Comparison of ENCODE assay signal across 1 cellular context in genomic region chr13:71866173-71867091, GRCh38.
TF ChIP-seq lines count a peak whose summit lies in the region.

No MANE protein-coding gene starts in this region.

TF ChIP-seq in HepG2, 621 proteins besides CTCF, POLR2A, EP300 and RAD21 (continued from another document):
- TF ChIP-seq, protein P1, sequence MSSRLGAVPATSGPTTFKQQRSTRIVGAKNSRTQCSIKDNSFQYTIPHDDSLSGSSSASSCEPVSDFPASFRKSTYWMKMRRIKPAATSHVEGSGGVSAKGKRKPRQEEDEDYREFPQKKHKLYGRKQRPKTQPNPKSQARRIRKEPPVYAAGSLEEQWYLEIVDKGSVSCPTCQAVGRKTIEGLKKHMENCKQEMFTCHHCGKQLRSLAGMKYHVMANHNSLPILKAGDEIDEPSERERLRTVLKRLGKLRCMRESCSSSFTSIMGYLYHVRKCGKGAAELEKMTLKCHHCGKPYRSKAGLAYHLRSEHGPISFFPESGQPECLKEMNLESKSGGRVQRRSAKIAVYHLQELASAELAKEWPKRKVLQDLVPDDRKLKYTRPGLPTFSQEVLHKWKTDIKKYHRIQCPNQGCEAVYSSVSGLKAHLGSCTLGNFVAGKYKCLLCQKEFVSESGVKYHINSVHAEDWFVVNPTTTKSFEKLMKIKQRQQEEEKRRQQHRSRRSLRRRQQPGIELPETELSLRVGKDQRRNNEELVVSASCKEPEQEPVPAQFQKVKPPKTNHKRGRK (CRISPR knock-in tag; IDR thresholded peaks at IDR 0.05) = peak; percentile 42; the same call in 1 of the 2 replicates
- TF ChIP-seq KAT2B (IDR thresholded peaks at IDR 0.05; ENCODE audit: borderline replicate concordance, low read depth, low read length) = no peak
- TF ChIP-seq KMT2B (CRISPR knock-in tag; IDR thresholded peaks at IDR 0.05) = no peak
- TF ChIP-seq ZNF282 (IDR thresholded peaks at IDR 0.05; ENCODE audit: partially characterized antibody) = no peak
- no peak for TF ChIP-seq SKI (IDR thresholded peaks at IDR 0.05; ENCODE audit: partially characterized antibody)
- no peak for TF ChIP-seq ZNF232 (CRISPR knock-in tag; IDR thresholded peaks at IDR 0.05; ENCODE audit: borderline replicate concordance)
- no peak for TF ChIP-seq HMGXB3 (CRISPR knock-in tag; IDR thresholded peaks at IDR 0.05; ENCODE audit: borderline replicate concordance)
- TF ChIP-seq HNRNPLL (IDR thresholded peaks at IDR 0.05; ENCODE audit: low read depth, low read length, poor library complexity, severe bottlenecking) = peak; percentile 70
